In the genomic region with DNA sequence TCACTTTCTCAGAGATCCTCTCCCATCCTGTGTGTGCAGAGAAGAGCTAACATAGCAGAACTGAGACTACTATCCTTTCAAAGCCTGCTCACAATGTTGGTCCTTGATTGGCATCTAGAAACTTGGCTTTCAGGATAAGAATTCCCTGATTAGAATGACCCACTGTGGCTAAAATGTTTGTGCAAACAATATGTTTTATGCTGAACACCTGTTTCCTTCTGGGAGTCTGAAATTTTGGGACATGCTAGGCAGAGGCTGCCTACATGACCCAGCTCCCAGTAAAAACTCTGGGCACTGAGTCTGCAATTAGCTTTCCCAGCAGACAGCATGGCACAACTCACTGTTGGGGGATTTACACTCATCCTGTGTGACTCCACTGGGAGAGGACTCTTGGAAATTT, we compare ENCODE assay signal across 1 cellular context.
TF ChIP-seq lines count a peak whose summit lies in the region.

No MANE protein-coding gene starts in this region.

TF ChIP-seq in endothelial cell of umbilical vein, 7 proteins besides CTCF, POLR2A, EP300 and RAD21:
- no peak for TF ChIP-seq POLR2AphosphoS5 (IDR thresholded peaks at IDR 0.05; ENCODE audit: insufficient read depth, low read depth, low read length)
- no peak for TF ChIP-seq JUN (IDR thresholded peaks at IDR 0.05; ENCODE audit: borderline replicate concordance, insufficient read depth, insufficient read length, low read depth)
- TF ChIP-seq MYC (IDR thresholded peaks at IDR 0.05; ENCODE audit: low read depth, low read length) = no peak
